ENCODE assay signal across 8 cellular contexts in genomic region chr2:134218928-134219707, GRCh38. TPM values are rescaled to one million over a fixed set of nuclear protein-coding genes. Genes with fewer than 3 reads are reported as not detected.
DNase-seq lines count a peak whose midpoint lies in the region; ATAC-seq and TF ChIP-seq lines count a peak whose summit lies in the region.

No MANE protein-coding gene starts in this region.

- no peaks in the 10 kb centered on the region for H3K36me3 ChIP-seq in CD8-positive, alpha-beta T cell (ENCODE audit: insufficient read depth, low read length)

- H3K36me3 Mint-ChIP-seq in CD8-positive, alpha-beta T cell: peaks cover 6% of the 10 kb centered on the region
- H3K36me3 Mint-ChIP-seq in activated naive CD4-positive, alpha-beta T cell treated with anti-CD3 and anti-CD28 coated beads, Interleukin-2, amount 10 ng/mL, durations not matched to agents 7 days and 5 days: peaks cover 7% of the 10 kb centered on the region

- no peaks in the 10 kb centered on the region for H3K9me3 ChIP-seq in CD8-positive, alpha-beta T cell (ENCODE audit: low read length)

- ATAC-seq in CD8-positive, alpha-beta T cell: peak; percentile 51
- ATAC-seq in GM21619 (IDR thresholded peaks at IDR 0.05; ENCODE audit: unreplicated experiment) (peak; percentile 62), sciatic nerve (peak; percentile 80), GM18870 (IDR thresholded peaks at IDR 0.05; ENCODE audit: unreplicated experiment) (no peak), GM19324 (IDR thresholded peaks at IDR 0.05; ENCODE audit: low FRiP score, unreplicated experiment) (no peak)

- H3K4me3 ChIP-seq in CD8-positive, alpha-beta T cell (ENCODE audit: low read depth, low read length): no peak overlapping the region

- no peak overlapping the region for H3K27ac ChIP-seq in CD8-positive, alpha-beta T cell (ENCODE audit: low read depth, low read length)

- peak in 6 of 7 experiments; percentile 14 to 70 (median 50) for DNase-seq in CD8-positive, alpha-beta T cell
- DNase-seq in NCI-H460 (ENCODE audit: extremely low read depth, low read depth) (peak; percentile 16), sciatic nerve (ENCODE audit: low spot score) (no peak), NCI-H1092 treated with DMSO at 0.1 percent for 48 hours (lab: John Stamatoyannopoulos, UW) (no peak)
- DNase-seq in activated naive CD4-positive, alpha-beta T cell treated with anti-CD3 and anti-CD28 coated beads, Interleukin-2, amount 10 ng/mL, durations not matched to agents 7 days and 5 days: peak; percentile 61

- no peaks in the 10 kb centered on the region for H3K27me3 ChIP-seq in CD8-positive, alpha-beta T cell (ENCODE audit: insufficient read depth, low read length)

- no peaks in the 10 kb centered on the region for H3K9me3 Mint-ChIP-seq in CD8-positive, alpha-beta T cell
- H3K9me3 Mint-ChIP-seq in activated naive CD4-positive, alpha-beta T cell treated with anti-CD3 and anti-CD28 coated beads, Interleukin-2, amount 10 ng/mL, durations not matched to agents 7 days and 5 days: no peaks in the 10 kb centered on the region

- CTCF ChIA-PET in CD8-positive, alpha-beta T cell (lab: Charles Lee): interaction anchor here (1.0 to 7.8 kb wide), 8 partner anchors 12 to 332 kb away, joined by 3 to 66 read pairs (median 10); partner anchors contain the start of gene MGAT5
- CTCF ChIA-PET in activated naive CD4-positive, alpha-beta T cell treated with anti-CD3 and anti-CD28 coated beads, Interleukin-2, amount 10 ng/mL, durations not matched to agents 7 days and 5 days (lab: Charles Lee): interaction anchor here (0.8 to 2.0 kb wide), 6 partner anchors 10 to 192 kb away, joined by 3 to 8 read pairs (median 3); no protein-coding TSS in a partner anchor

- POLR2A ChIA-PET in CD8-positive, alpha-beta T cell (lab: Charles Lee): interaction anchor here (1.3 to 1.6 kb wide), 3 partner anchors 12 to 99 kb away, joined by 3 to 5 read pairs (median 4); no protein-coding TSS in a partner anchor

- peak overlapping the region; percentile 72 for H3K4me3 Mint-ChIP-seq in CD8-positive, alpha-beta T cell
- H3K4me3 Mint-ChIP-seq in activated naive CD4-positive, alpha-beta T cell treated with anti-CD3 and anti-CD28 coated beads, Interleukin-2, amount 10 ng/mL, durations not matched to agents 7 days and 5 days: peak overlapping the region; percentile 11

- TF ChIP-seq CTCF in CD8-positive, alpha-beta T cell (IDR thresholded peaks at IDR 0.05): no peak

- intact Hi-C loops in CD8-positive, alpha-beta T cell (cut with DNase I, micrococcal nuclease): loop anchor here in 1 of 2 experiments (1.0 kb wide), 1 partner anchor 14 kb away; no protein-coding TSS in a partner anchor
- intact Hi-C loops in sciatic nerve (cut with DNase I): no loop called here

- H3K4me1 ChIP-seq in CD8-positive, alpha-beta T cell (ENCODE audit: insufficient read depth, low read length): peaks cover 45% of the 10 kb centered on the region

- H3K27me3 Mint-ChIP-seq in CD8-positive, alpha-beta T cell (ENCODE audit: low read depth): no peaks in the 10 kb centered on the region
- H3K27me3 Mint-ChIP-seq in activated naive CD4-positive, alpha-beta T cell treated with anti-CD3 and anti-CD28 coated beads, Interleukin-2, amount 10 ng/mL, durations not matched to agents 7 days and 5 days: no peaks in the 10 kb centered on the region

- peak overlapping the region; percentile 93 for H3K27ac Mint-ChIP-seq in CD8-positive, alpha-beta T cell
- peak overlapping the region; percentile 72 for H3K27ac Mint-ChIP-seq in activated naive CD4-positive, alpha-beta T cell treated with anti-CD3 and anti-CD28 coated beads, Interleukin-2, amount 10 ng/mL, durations not matched to agents 7 days and 5 days

- peaks cover 68% of the 10 kb centered on the region for H3K4me1 Mint-ChIP-seq in CD8-positive, alpha-beta T cell (ENCODE audit: low read depth)
- peaks cover 49% of the 10 kb centered on the region for H3K4me1 Mint-ChIP-seq in activated naive CD4-positive, alpha-beta T cell treated with anti-CD3 and anti-CD28 coated beads, Interleukin-2, amount 10 ng/mL, durations not matched to agents 7 days and 5 days

RNA-seq across cellular contexts. Expression of gene MGAT5, which starts 34.8 kb away (rescaled TPM):
- 10 to 100 TPM; 49.6 to 52.9 TPM for total RNA-seq in CD8-positive, alpha-beta T cell
- total RNA-seq in NCI-H460 (2014; rRNA removed; shearing (Covaris generic)): 21.5 and 23.0 TPM in 2 replicates
- polyA plus RNA-seq in NCI-H460 (2014; cell fraction: nucleus; rRNA removed): 12.6 and 15.7 TPM in 2 replicates
- 49.6 TPM for total RNA-seq in sciatic nerve

Comparison
In these comparisons a context has a peak if more than half of its experiments do, and no peak if none do; other contexts are left out.
1. ATAC-seq: peak in CD8-positive, alpha-beta T cell (single experiment), GM21619 (single experiment) and sciatic nerve (single experiment); none in GM18870 (single experiment) and GM19324 (single experiment).
2. DNase-seq: peak in CD8-positive, alpha-beta T cell (6 of 7), NCI-H460 (single experiment) and activated naive CD4-positive, alpha-beta T cell treated with anti-CD3 and anti-CD28 coated beads, Interleukin-2, amount 10 ng/mL, durations not matched to agents 7 days and 5 days (single experiment); none in sciatic nerve (single experiment) and NCI-H1092 treated with DMSO at 0.1 percent for 48 hours (single experiment).